ENCODE assay signal across 26 cellular contexts in genomic region chr1:209260146-209260545, GRCh38.
"Had no signal": no experiment of that assay in that cellular context is flagged by ENCODE, and none has a peak within 500 bp of the region (broad histone marks: within the 10 kb centered on the region; RNA-seq: fewer than 3 reads in every experiment).

No MANE protein-coding gene starts in this region.

- H3K9me3 ChIP-seq: gastrocnemius medialis, prostate gland, thyroid gland had no signal

- H3K4me3 Mint-ChIP-seq: naive thymus-derived CD4-positive, alpha-beta T cell; nephron; neural progenitor cell; type B pancreatic cell had no signal

- H3K27me3 ChIP-seq: esophagus squamous epithelium, gastrocnemius medialis, left lung, neural progenitor cell, right atrium auricular region, stomach, thyroid gland had no signal

- ATAC-seq: gastrocnemius medialis; left lung; naive thymus-derived CD4-positive, alpha-beta T cell; sciatic nerve had no signal

- H3K4me1 ChIP-seq: esophagus squamous epithelium, gastrocnemius medialis, left lung, neural progenitor cell, prostate gland, right atrium auricular region, stomach, thyroid gland had no signal

- H3K4me3 ChIP-seq: dorsolateral prefrontal cortex, esophagus squamous epithelium, gastrocnemius medialis, left lung, neural progenitor cell, prostate gland, right atrium auricular region, smooth muscle cell, stomach, thyroid gland had no signal

- H3K27ac ChIP-seq: dorsolateral prefrontal cortex, esophagus squamous epithelium, gastrocnemius medialis, left lung, neural progenitor cell, prostate gland, right atrium auricular region, stomach, thyroid gland had no signal

- H3K27ac Mint-ChIP-seq: naive thymus-derived CD4-positive, alpha-beta T cell; nephron; neural progenitor cell; type B pancreatic cell had no signal

- H3K4me1 Mint-ChIP-seq: naive thymus-derived CD4-positive, alpha-beta T cell had no signal

- H3K36me3 Mint-ChIP-seq: neural progenitor cell, type B pancreatic cell had no signal

- DNase-seq: cerebellar nuclear complex; dorsolateral prefrontal cortex; effector CD8-positive, alpha-beta T cell; esophagus squamous epithelium; foreskin fibroblast; gastrocnemius medialis; head of caudate nucleus; kidney; left lung; mesendoderm; midbrain; naive thymus-derived CD4-positive, alpha-beta T cell; stimulated activated CD4-positive, alpha-beta T cell treated with anti-CD3 and anti-CD28 coated beads, Interleukin-12 subunit alpha, Interleukin-12 subunit beta, amount 100 ng/mL, for 4 hours; stimulated activated CD4-positive, alpha-beta T cell treated with anti-CD3 and anti-CD28 coated beads, Interleukin-1b, Interleukin-23, amount 100 ng/mL, for 48 hours; stimulated activated CD4-positive, alpha-beta T cell treated with anti-CD3 and anti-CD28 coated beads, Interleukin-4, amount 100 ng/mL, for 1 hour; stimulated activated CD8-positive, alpha-beta memory T cell treated with anti-CD3 and anti-CD28 coated beads, Interleukin-4, amount 100 ng/mL, for 48 hours; stimulated activated naive CD4-positive, alpha-beta T cell; stomach; thyroid gland had no signal

- H2AFZ ChIP-seq: neural progenitor cell had no signal

- H3K4me2 ChIP-seq: neural progenitor cell, smooth muscle cell had no signal

- H3K9ac ChIP-seq: neural progenitor cell had no signal

- H3K27me3 Mint-ChIP-seq: type B pancreatic cell had no signal

- H3K36me3 ChIP-seq: esophagus squamous epithelium, gastrocnemius medialis, left lung, neural progenitor cell, prostate gland, right atrium auricular region, stomach, thyroid gland had no signal
